In genomic region chr7:39721345-39721744, GRCh38 we compare ENCODE assay signal across 23 cellular contexts.
DNase-seq lines count a peak whose midpoint lies in the region; ATAC-seq, FAIRE-seq and TF ChIP-seq lines count a peak whose summit lies in the region.
"Had no signal": no experiment of that assay in that cellular context is flagged by ENCODE, and none has a peak within 500 bp of the region (broad histone marks: within the 10 kb centered on the region; RNA-seq: fewer than 3 reads in every experiment).

No MANE protein-coding gene starts in this region.

- POLR2A ChIA-PET in HepG2 (lab: Yijun Ruan, JAX), result interaction anchor here (1.0 kb wide), 1 partner anchor 12 kb away, joined by 3 read pairs; no protein-coding TSS in a partner anchor
- POLR2A ChIA-PET in K562 (lab: Yijun Ruan, JAX), result interaction anchor here (0.8 to 2.1 kb wide), 11 partner anchors 8 to 141 kb away, joined by 3 to 14 read pairs (median 4); no protein-coding TSS in a partner anchor

- intact Hi-C loops in HepG2 (cut with micrococcal nuclease; ENCODE audit: unreplicated experiment) (no loop called here), right lobe of liver (cut with DNase I) (no loop called here), K562 (cut with micrococcal nuclease) (no loop called here)
- intact Hi-C loops in activated CD4-positive, alpha-beta T cell treated with anti-CD3 and anti-CD28 coated beads, Interleukin-2, amount 10 ng/mL, durations not matched to agents 24 days and 14 days (cut with micrococcal nuclease), result no loop called here

- peaks cover 13% of the 10 kb centered on the region for H3K4me1 ChIP-seq in HepG2 (ENCODE audit: insufficient read depth, low read length)
- H3K4me1 ChIP-seq in right lobe of liver, result no peaks in the 10 kb centered on the region
- peaks cover 0 to 12% of the 10 kb centered on the region in 2 experiments; a peak in 3 of 5 replicates for H3K4me1 ChIP-seq in K562 (replicated peaks in 1 of 2; ENCODE audit: control insufficient read depth in 2 of 2, insufficient read depth in 2 of 2, low read length in 2 of 2)
- H3K4me1 ChIP-seq: gastrocnemius medialis, neural progenitor cell, sigmoid colon, tibial artery had no signal

- no peaks in the 10 kb centered on the region for H3K9me3 ChIP-seq in HepG2 (ENCODE audit: low read length)
- no peaks in the 10 kb centered on the region for H3K9me3 ChIP-seq in right lobe of liver
- peaks cover 5% of the 10 kb centered on the region; the same call in 1 of the 2 replicates for H3K9me3 ChIP-seq in K562 (replicated peaks; ENCODE audit: control insufficient read depth, insufficient read depth, low read depth, low read length)
- H3K9me3 ChIP-seq: gastrocnemius medialis, sigmoid colon, tibial artery had no signal

- no peaks in the 10 kb centered on the region for H3K79me2 ChIP-seq in HepG2 (ENCODE audit: insufficient read depth, low read length)
- H3K79me2 ChIP-seq in K562 (ENCODE audit: control insufficient read depth, insufficient read depth, low read length), result peaks cover 18% of the 10 kb centered on the region

- no peaks in the 10 kb centered on the region for H3K27me3 Mint-ChIP-seq in mesothelial cell of epicardium (ENCODE audit: low read depth)
- H3K27me3 Mint-ChIP-seq in activated CD4-positive, alpha-beta T cell treated with anti-CD3 and anti-CD28 coated beads, Interleukin-2, amount 10 ng/mL, durations not matched to agents 24 days and 14 days, result no peaks in the 10 kb centered on the region
- H3K27me3 Mint-ChIP-seq: activated CD4-positive, alpha-beta memory T cell treated with anti-CD3 and anti-CD28 coated beads, Interleukin-2, amount 10 ng/mL, durations not matched to agents 7 days and 5 days; progenitor cell of endocrine pancreas; stimulated activated naive CD8-positive, alpha-beta T cell treated with anti-CD3 and anti-CD28 coated beads, Interleukin-15, amount 100 ng/mL, for 72 hours had no signal

- TF ChIP-seq EP300 in HepG2 (IDR thresholded peaks at IDR 0.05; ENCODE audit: low read depth in 2 of 2, low read length in 2 of 2) (no peak), HepG2 (CRISPR knock-in tag; IDR thresholded peaks at IDR 0.05; ENCODE audit: borderline replicate concordance) (no peak), K562 (IDR thresholded peaks at IDR 0.05; ENCODE audit: low read length) (no peak)

- TF ChIP-seq RAD21 in HepG2 (CRISPR knock-in tag; IDR thresholded peaks at IDR 0.05) (no peak), K562 (CRISPR knock-in tag; conservative IDR thresholded peaks at IDR 0.05 in 1 of 2, IDR thresholded peaks at IDR 0.05 in 1 of 2) (no peak)

- H3K4me1 Mint-ChIP-seq in mesothelial cell of epicardium, result peaks cover 16% of the 10 kb centered on the region
- H3K4me1 Mint-ChIP-seq in activated CD4-positive, alpha-beta T cell treated with anti-CD3 and anti-CD28 coated beads, Interleukin-2, amount 10 ng/mL, durations not matched to agents 24 days and 14 days, result peaks cover 2% of the 10 kb centered on the region
- H3K4me1 Mint-ChIP-seq: activated CD4-positive, alpha-beta memory T cell treated with anti-CD3 and anti-CD28 coated beads, Interleukin-2, amount 10 ng/mL, durations not matched to agents 7 days and 5 days; brain; neural progenitor cell had no signal

- H3K4me2 ChIP-seq in HepG2 (ENCODE audit: low read depth, low read length) (peak overlapping the region; percentile 63; the same call in 1 of the 2 replicates), K562 (ENCODE audit: insufficient read depth, low read length) (peak overlapping the region; percentile 87)
- H3K4me2 ChIP-seq: neural progenitor cell had no signal

- no peak for ATAC-seq in HepG2
- no peak for ATAC-seq in right lobe of liver
- ATAC-seq in K562, result peak; percentile 48
- ATAC-seq in GM18505 (IDR thresholded peaks at IDR 0.05; ENCODE audit: unreplicated experiment), result no peak
- ATAC-seq in GM21381 (IDR thresholded peaks at IDR 0.05; ENCODE audit: unreplicated experiment), result no peak
- ATAC-seq: gastrocnemius medialis; GM12878; HCT116; stimulated activated naive CD8-positive, alpha-beta T cell treated with anti-CD3 and anti-CD28 coated beads, Interleukin-15, amount 100 ng/mL, for 72 hours had no signal

- in situ Hi-C loops in HepG2 (cut with HindIII; ENCODE audit: extremely low pct_ligation_motif_present, low pct_unique_long_range_greater_than_20kb) (no loop called here), K562 (cut with MboI) (no loop called here)

- H3K27me3 ChIP-seq in HepG2 (ENCODE audit: control insufficient read depth in 1 of 2, insufficient read depth in 2 of 2, low read length in 2 of 2), result no peaks in the 10 kb centered on the region
- H3K27me3 ChIP-seq in right lobe of liver, result no peaks in the 10 kb centered on the region
- H3K27me3 ChIP-seq in K562 (ENCODE audit: control insufficient read depth in 2 of 2, insufficient read depth in 2 of 2, low read length in 2 of 2), result no peaks in the 10 kb centered on the region; a peak in 1 of 5 replicates
- H3K27me3 ChIP-seq: gastrocnemius medialis, neural progenitor cell, sigmoid colon, tibial artery had no signal

- peaks cover 21% of the 10 kb centered on the region for H3K9me3 Mint-ChIP-seq in mesothelial cell of epicardium
- no peaks in the 10 kb centered on the region for H3K9me3 Mint-ChIP-seq in activated CD4-positive, alpha-beta T cell treated with anti-CD3 and anti-CD28 coated beads, Interleukin-2, amount 10 ng/mL, durations not matched to agents 24 days and 14 days
- H3K9me3 Mint-ChIP-seq: stimulated activated naive CD8-positive, alpha-beta T cell treated with anti-CD3 and anti-CD28 coated beads, Interleukin-15, amount 100 ng/mL, for 72 hours had no signal

- peak overlapping the region; percentile 86 for H3K27ac Mint-ChIP-seq in mesothelial cell of epicardium
- H3K27ac Mint-ChIP-seq in activated CD4-positive, alpha-beta T cell treated with anti-CD3 and anti-CD28 coated beads, Interleukin-2, amount 10 ng/mL, durations not matched to agents 24 days and 14 days, result no peak overlapping the region
- H3K27ac Mint-ChIP-seq: activated CD4-positive, alpha-beta memory T cell treated with anti-CD3 and anti-CD28 coated beads, Interleukin-2, amount 10 ng/mL, durations not matched to agents 7 days and 5 days; neural progenitor cell; progenitor cell of endocrine pancreas; stimulated activated naive CD8-positive, alpha-beta T cell treated with anti-CD3 and anti-CD28 coated beads, Interleukin-15, amount 100 ng/mL, for 72 hours had no signal

- H3K27ac ChIP-seq in HepG2 (ENCODE audit: extremely low read length, insufficient read depth, low read length) (no peak overlapping the region), right lobe of liver (no peak overlapping the region), K562 (ENCODE audit: extremely low read depth, low read depth, low read length) (peak overlapping the region; percentile 67)
- H3K27ac ChIP-seq: gastrocnemius medialis, HL-60, neural progenitor cell, sigmoid colon, tibial artery had no signal

- H3K9ac ChIP-seq in HepG2 (ENCODE audit: insufficient read depth, low read depth, low read length) (no peak overlapping the region), K562 (ENCODE audit: insufficient read depth in 1 of 2, low read depth in 2 of 2, low read length in 2 of 2) (peak overlapping the region; percentile 79 to 88; a peak in 3 of 4 replicates)
- H3K9ac ChIP-seq: neural progenitor cell had no signal

- 43% methylated on average over 3 of the region's 3 CpGs for WGBS in HepG2 (ENCODE audit: low lambda C conversion rate)
- WGBS in right lobe of liver (ENCODE audit: insufficient coverage, low coverage, low lambda C conversion rate, missing lambda C conversion rate), result 75% methylated on average over 3 of the region's 3 CpGs
- WGBS in K562 (ENCODE audit: insufficient coverage, low coverage, missing lambda C conversion rate), result 16% methylated on average over 3 of the region's 3 CpGs

- H4K20me1 ChIP-seq in HepG2 (ENCODE audit: insufficient read depth, low read length) (no peaks in the 10 kb centered on the region), K562 (replicated peaks; ENCODE audit: control insufficient read depth, insufficient read depth, low read length) (no peaks in the 10 kb centered on the region)

- H3K36me3 Mint-ChIP-seq in mesothelial cell of epicardium, result no peaks in the 10 kb centered on the region
- no peaks in the 10 kb centered on the region for H3K36me3 Mint-ChIP-seq in activated CD4-positive, alpha-beta T cell treated with anti-CD3 and anti-CD28 coated beads, Interleukin-2, amount 10 ng/mL, durations not matched to agents 24 days and 14 days (ENCODE audit: low read depth)
- H3K36me3 Mint-ChIP-seq: brain, neural progenitor cell had no signal

- FAIRE-seq in HepG2 (lab: Jason Lieb, UNC) (no peak), K562 (lab: Jason Lieb, UNC) (no peak)
- FAIRE-seq: GM12878 had no signal

- TF ChIP-seq POLR2A in HepG2 (IDR thresholded peaks at IDR 0.05; ENCODE audit: insufficient read depth in 1 of 2, low read depth in 2 of 2, low read length in 2 of 2) (no peak), right lobe of liver (IDR thresholded peaks at IDR 0.05) (no peak), K562 (conservative IDR thresholded peaks at IDR 0.05) (no peak), GM18505 (IDR thresholded peaks at IDR 0.05; ENCODE audit: borderline replicate concordance, extremely low read depth, insufficient read depth, insufficient read length) (no peak)

- H2AFZ ChIP-seq in HepG2 (ENCODE audit: low read length) (no peak overlapping the region), K562 (ENCODE audit: low read depth, low read length) (peak overlapping the region; percentile 79)
- H2AFZ ChIP-seq: neural progenitor cell had no signal

- H3K4me3 ChIP-seq in HepG2 (replicated peaks in 1 of 3; ENCODE audit: insufficient read depth in 1 of 3, low read depth in 2 of 3, low read length in 3 of 3), result no peak overlapping the region
- H3K4me3 ChIP-seq in right lobe of liver, result no peak overlapping the region
- peak overlapping the region; percentile 52 for H3K4me3 ChIP-seq in K562
- H3K4me3 ChIP-seq: gastrocnemius medialis, GM12878, neural progenitor cell, sigmoid colon, tibial artery had no signal

- CTCF ChIA-PET in HepG2 (lab: Yijun Ruan, JAX; ENCODE audit: low intra/inter-chr PET ratio, low total read pairs), result no interaction called here
- CTCF ChIA-PET in K562 (lab: Yijun Ruan, JAX; ENCODE audit: low intra/inter-chr PET ratio), result no interaction called here

- DNase-seq in HepG2 (ENCODE audit: low spot score) (no peak), right lobe of liver (no peak), K562 (ENCODE audit: extremely low read depth in 1 of 4, low spot score in 3 of 4) (peak in 1 of 4 experiments; percentile 16), mesothelial cell of epicardium (ENCODE audit: low spot score in 2 of 2, unreplicated experiment in 2 of 2) (no peak), NCI-H146 treated with DMSO at 0.1 percent for 48 hours (lab: John Stamatoyannopoulos, UW; ENCODE audit: unreplicated experiment) (no peak)
- DNase-seq in activated CD4-positive, alpha-beta T cell treated with anti-CD3 and anti-CD28 coated beads, Interleukin-2, amount 10 ng/mL, durations not matched to agents 24 days and 14 days, result no peak
- DNase-seq: activated CD4-positive, alpha-beta memory T cell treated with anti-CD3 and anti-CD28 coated beads, Interleukin-2, amount 10 ng/mL, durations not matched to agents 7 days and 5 days; activated gamma-delta T cell; effector CD8-positive, alpha-beta T cell; gastrocnemius medialis; IMR-90; NCI-H1105; sigmoid colon; stimulated activated naive CD8-positive, alpha-beta T cell treated with anti-CD3 and anti-CD28 coated beads, Interleukin-15, amount 100 ng/mL, for 72 hours; tibial artery had no signal

- TF ChIP-seq CTCF in HepG2 (CRISPR knock-in tag; IDR thresholded peaks at IDR 0.05) (no peak), right lobe of liver (IDR thresholded peaks at IDR 0.05) (no peak), K562 (IDR thresholded peaks at IDR 0.05 in 2 of 3, conservative IDR thresholded peaks at IDR 0.05 in 1 of 3; ENCODE audit: insufficient read depth in 2 of 3, low read depth in 1 of 3, low read length in 3 of 3) (no peak), mesothelial cell of epicardium (IDR thresholded peaks at IDR 0.05; ENCODE audit: unreplicated experiment) (no peak)

- H3K36me3 ChIP-seq in HepG2 (replicated peaks in 1 of 2; ENCODE audit: control insufficient read depth in 1 of 2, insufficient read depth in 2 of 2, low read length in 2 of 2) (no peaks in the 10 kb centered on the region), right lobe of liver (no peaks in the 10 kb centered on the region), K562 (ENCODE audit: control insufficient read depth, insufficient read depth, low read length) (no peaks in the 10 kb centered on the region)
- H3K36me3 ChIP-seq: gastrocnemius medialis, neural progenitor cell, sigmoid colon, tibial artery had no signal

- BruUV-seq in HepG2 (replicated peaks; lab: Mats Ljungman, UMichigan) (no TSS peak), K562 (replicated peaks; lab: Mats Ljungman, UMichigan) (no TSS peak)

- H3K4me3 Mint-ChIP-seq in mesothelial cell of epicardium, result no peak overlapping the region
- no peak overlapping the region for H3K4me3 Mint-ChIP-seq in activated CD4-positive, alpha-beta T cell treated with anti-CD3 and anti-CD28 coated beads, Interleukin-2, amount 10 ng/mL, durations not matched to agents 24 days and 14 days
- H3K4me3 Mint-ChIP-seq: activated CD4-positive, alpha-beta memory T cell treated with anti-CD3 and anti-CD28 coated beads, Interleukin-2, amount 10 ng/mL, durations not matched to agents 7 days and 5 days; brain; neural progenitor cell; stimulated activated naive CD8-positive, alpha-beta T cell treated with anti-CD3 and anti-CD28 coated beads, Interleukin-15, amount 100 ng/mL, for 72 hours had no signal

- no peaks in the 10 kb centered on the region for H3K9me1 ChIP-seq in K562 (ENCODE audit: control insufficient read depth, insufficient read depth, low read length)

Comparison
In these comparisons a context has a peak if more than half of its experiments do, and no peak if none do; other contexts are left out.
1. Of the 241 proteins assayed by ChIP-seq in both HepG2 and K562: peak only in HepG2: none; only in K562: CHD2; in both: none; in neither: 240.